ENCODE assay signal across 23 cellular contexts in the genomic region with DNA sequence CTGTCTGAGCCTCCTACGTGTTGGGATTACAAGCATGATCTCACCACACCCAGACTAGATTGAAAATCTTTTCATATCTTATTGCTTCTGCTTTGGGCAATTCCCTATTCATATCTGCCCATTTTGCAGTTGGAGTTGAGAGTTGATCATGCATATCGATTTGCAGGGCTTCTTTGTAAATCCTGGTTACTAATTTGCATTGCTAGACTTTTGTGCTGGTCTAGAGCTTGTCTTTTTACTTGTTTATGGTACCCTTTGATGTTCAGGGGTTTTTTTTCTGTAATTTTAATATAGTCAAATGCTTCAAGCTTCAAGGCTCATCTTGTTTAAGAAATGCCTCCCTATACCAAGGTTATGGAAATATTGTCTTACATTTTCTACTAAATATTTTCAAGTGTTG.
"Had no signal": no experiment of that assay in that cellular context is flagged by ENCODE, and none has a peak within 500 bp of the region (broad histone marks: within the 10 kb centered on the region; RNA-seq: fewer than 3 reads in every experiment).

No MANE protein-coding gene starts in this region.

- ATAC-seq: left lung; lower lobe of right lung; naive thymus-derived CD4-positive, alpha-beta T cell; natural killer cell treated with Interleukin-12 subunit alpha and Interleukin-12 subunit beta and Interleukin-15 and Interleukin-18, amount 100 ng/mL, for 72 hours; right lobe of liver; upper lobe of right lung had no signal

- H3K4me2 ChIP-seq: smooth muscle cell had no signal

- H3K27me3 ChIP-seq: left lung, ovary, right atrium auricular region, right lobe of liver, suprapubic skin, upper lobe of right lung had no signal

- H3K4me3 ChIP-seq: left lung, lower lobe of right lung, mucosa of descending colon, ovary, right atrium auricular region, right lobe of liver, smooth muscle cell, suprapubic skin, thoracic aorta, tibial artery, upper lobe of right lung had no signal

- H3K27me3 Mint-ChIP-seq: progenitor cell of endocrine pancreas; stimulated activated naive CD8-positive, alpha-beta T cell treated with anti-CD3 and anti-CD28 coated beads, Interleukin-15, Interleukin-2, amounts not matched to agents 100 ng/mL and 50 ng/mL, for 24 hours had no signal

- H3K36me3 ChIP-seq: left lung, lower lobe of right lung, ovary, right atrium auricular region, right lobe of liver, suprapubic skin, thoracic aorta, tibial artery, upper lobe of right lung had no signal

- H3K9me3 ChIP-seq: left lung, lower lobe of right lung, mucosa of descending colon, ovary, right atrium auricular region, right lobe of liver, suprapubic skin, thoracic aorta, upper lobe of right lung had no signal

- H3K27ac Mint-ChIP-seq: immature natural killer cell; naive thymus-derived CD4-positive, alpha-beta T cell; natural killer cell treated with Interleukin-12 subunit alpha and Interleukin-12 subunit beta and Interleukin-15 and Interleukin-18, amount 100 ng/mL, for 72 hours; progenitor cell of endocrine pancreas; stimulated activated naive CD8-positive, alpha-beta T cell treated with anti-CD3 and anti-CD28 coated beads, Interleukin-15, Interleukin-2, amounts not matched to agents 100 ng/mL and 50 ng/mL, for 24 hours had no signal

- H3K4me3 Mint-ChIP-seq: immature natural killer cell; naive thymus-derived CD4-positive, alpha-beta T cell; natural killer cell treated with Interleukin-12 subunit alpha and Interleukin-12 subunit beta and Interleukin-15 and Interleukin-18, amount 100 ng/mL, for 72 hours; stimulated activated naive CD8-positive, alpha-beta T cell treated with anti-CD3 and anti-CD28 coated beads, Interleukin-15, Interleukin-2, amounts not matched to agents 100 ng/mL and 50 ng/mL, for 24 hours had no signal

- H3K27ac ChIP-seq: left lung, lower lobe of right lung, ovary, right atrium auricular region, right lobe of liver, suprapubic skin, thoracic aorta, tibial artery, upper lobe of right lung had no signal

- DNase-seq: hypothalamus; immature natural killer cell; left lung; lower lobe of right lung; midbrain; naive thymus-derived CD4-positive, alpha-beta T cell; ovary; right lobe of liver; stimulated activated CD4-positive, alpha-beta T cell treated with anti-CD3 and anti-CD28 coated beads, Interleukin-1b, Interleukin-23, amount 100 ng/mL, for 48 hours; stimulated activated CD4-positive, alpha-beta T cell treated with anti-CD3 and anti-CD28 coated beads, Interleukin-2, amount 100 ng/mL, for 48 hours; stimulated activated CD4-positive, alpha-beta T cell treated with anti-CD3 and anti-CD28 coated beads, Interleukin-4, amount 100 ng/mL, for 4 hours; stimulated activated CD8-positive, alpha-beta memory T cell treated with anti-CD3 and anti-CD28 coated beads, Interleukin-4, amount 100 ng/mL, for 48 hours; stimulated activated naive CD4-positive, alpha-beta T cell; tibial artery; upper lobe of right lung had no signal

- H3K36me3 Mint-ChIP-seq: immature natural killer cell; natural killer cell treated with Interleukin-12 subunit alpha and Interleukin-12 subunit beta and Interleukin-15 and Interleukin-18, amount 100 ng/mL, for 72 hours had no signal

- H3K4me1 ChIP-seq: lower lobe of right lung, right atrium auricular region, right lobe of liver, suprapubic skin, tibial artery, upper lobe of right lung had no signal
